In the genomic region with DNA sequence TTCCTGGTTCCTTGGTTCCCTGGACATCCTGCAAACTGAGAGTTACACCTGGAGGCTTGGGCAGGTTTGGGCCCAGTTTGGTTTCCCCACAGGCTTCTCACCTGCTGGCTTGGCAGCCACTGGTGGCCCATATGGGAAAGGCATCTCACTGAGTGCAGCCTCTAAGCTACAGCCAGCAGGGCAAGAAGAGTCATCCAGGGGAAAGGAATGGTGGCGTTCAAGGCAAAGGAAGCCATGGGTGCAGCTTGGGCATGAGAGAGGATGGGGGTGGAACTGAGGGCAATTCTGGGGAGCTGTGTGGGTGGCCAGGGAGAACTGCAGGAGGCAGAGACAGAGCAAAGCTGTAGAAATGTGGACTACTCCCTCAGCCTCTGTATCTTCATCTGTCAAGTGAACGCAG, we compare ENCODE assay signal across 1 cellular context.
A peak's percentile ranks its signal among the peaks of the same experiment; 100 is the strongest.
TF ChIP-seq lines count a peak whose summit lies in the region.

No MANE protein-coding gene starts in this region.

TF ChIP-seq in GM23338, 12 proteins besides CTCF, POLR2A, EP300 and RAD21:
- TF ChIP-seq ZNF462 (CRISPR knock-in tag; IDR thresholded peaks at IDR 0.05) (peak; percentile 38; the same call in 1 of the 2 replicates), ZNF114 (CRISPR knock-in tag; IDR thresholded peaks at IDR 0.05) (no peak)
